ENCODE assay signal across 18 cellular contexts in the genomic region with DNA sequence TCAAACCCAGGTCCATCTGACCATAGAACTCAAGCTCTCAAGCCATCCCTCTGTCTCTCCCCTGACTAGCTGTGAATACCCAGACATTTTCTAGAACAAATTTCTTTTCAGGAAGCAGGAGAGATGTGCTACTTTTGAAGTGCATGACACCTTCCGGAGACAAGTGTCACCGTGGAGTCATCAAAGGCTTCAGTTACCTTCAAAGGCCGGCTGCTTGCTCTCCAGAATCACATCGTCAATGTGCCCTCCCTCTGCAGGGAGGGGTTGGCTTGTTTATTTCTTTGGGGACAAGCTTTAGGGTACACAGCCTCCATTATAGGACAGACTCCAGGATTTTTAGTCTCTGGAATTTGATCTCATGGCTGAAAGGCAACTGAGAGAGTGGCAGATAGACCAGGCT. TPM values are rescaled to one million over a fixed set of nuclear protein-coding genes. Genes with fewer than 3 reads are reported as not detected.
DNase-seq lines count a peak whose midpoint lies in the region; ATAC-seq and TF ChIP-seq lines count a peak whose summit lies in the region.
"Had no signal": no experiment of that assay in that cellular context is flagged by ENCODE, and none has a peak within 500 bp of the region (broad histone marks: within the 10 kb centered on the region; RNA-seq: fewer than 3 reads in every experiment).

No MANE protein-coding gene starts in this region.

- H3K9me3 ChIP-seq in DND-41 (ENCODE audit: insufficient read depth, low read length, severe bottlenecking), result no peaks in the 10 kb centered on the region
- H3K9me3 ChIP-seq: Caco-2 had no signal

- H2AFZ ChIP-seq in DND-41 (ENCODE audit: low read depth, low read length), result no peak overlapping the region

- no peak overlapping the region for H3K4me3 ChIP-seq in DND-41 (ENCODE audit: low read depth in 1 of 2, low read length in 2 of 2)

- DNase-seq in activated gamma-delta T cell treated with Interleukin-2 at 50 U/mL for 16 hours, result peak; percentile 4
- no peak for DNase-seq in activated gamma-delta T cell (lab: John Stamatoyannopoulos, UW)
- DNase-seq in DND-41, result peak; percentile 5
- peak; percentile 4 for DNase-seq in activated CD4-positive, alpha-beta T cell treated with anti-CD3 and anti-CD28 coated beads for 48 hours
- DNase-seq in central memory CD4-positive, alpha-beta T cell, result peak; percentile 12
- DNase-seq: Caco-2, DMS153, Karpas-422, MM.1S, NCI-H1092 treated with DMSO at 0.1 percent for 48 hours, NCI-H1694, NCI-H2227 treated with DMSO at 0.1 percent for 48 hours, NCI-H526, SHP77 treated with DMSO at 0.1 percent for 48 hours had no signal

- H3K36me3 ChIP-seq in DND-41 (ENCODE audit: insufficient read depth, low read length), result no peaks in the 10 kb centered on the region

- no peaks in the 10 kb centered on the region; the same call in 1 of the 2 replicates for H4K20me1 ChIP-seq in DND-41 (ENCODE audit: insufficient read depth, low read length)

- ATAC-seq in DND-41 (ENCODE audit: insufficient read depth, low read depth) (no peak), esophagus mucosa (no peak), HG03196 (IDR thresholded peaks at IDR 0.05; ENCODE audit: unreplicated experiment) (no peak)

- H3K27me3 ChIP-seq in DND-41 (ENCODE audit: insufficient read depth, low read length, poor library complexity), result no peaks in the 10 kb centered on the region

- H3K4me2 ChIP-seq in DND-41 (ENCODE audit: insufficient read depth, low read length), result no peak overlapping the region

- H3K79me2 ChIP-seq in DND-41 (ENCODE audit: insufficient read depth, low read length), result no peaks in the 10 kb centered on the region

- H3K9ac ChIP-seq in DND-41 (ENCODE audit: low read depth, low read length), result no peak overlapping the region

- no peaks in the 10 kb centered on the region for H3K4me1 ChIP-seq in DND-41 (ENCODE audit: insufficient read depth, low read length)
- H3K4me1 ChIP-seq: Caco-2 had no signal

- TF ChIP-seq CTCF in DND-41 (IDR thresholded peaks at IDR 0.05; ENCODE audit: borderline replicate concordance, extremely low read depth, low read length, poor library complexity, severe bottlenecking), result no peak

- H3K27ac ChIP-seq in DND-41 (ENCODE audit: low read length), result no peak overlapping the region
- H3K27ac ChIP-seq: C4-2B had no signal

RNA-seq across cellular contexts. Expression of a gene that starts 37.7 kb away (rescaled TPM):
- not detected for total RNA-seq in esophagus mucosa
- total RNA-seq: Caco-2, RPMI7951 had no signal
